1 cellular context compared by ENCODE assay signal in the genomic region with DNA sequence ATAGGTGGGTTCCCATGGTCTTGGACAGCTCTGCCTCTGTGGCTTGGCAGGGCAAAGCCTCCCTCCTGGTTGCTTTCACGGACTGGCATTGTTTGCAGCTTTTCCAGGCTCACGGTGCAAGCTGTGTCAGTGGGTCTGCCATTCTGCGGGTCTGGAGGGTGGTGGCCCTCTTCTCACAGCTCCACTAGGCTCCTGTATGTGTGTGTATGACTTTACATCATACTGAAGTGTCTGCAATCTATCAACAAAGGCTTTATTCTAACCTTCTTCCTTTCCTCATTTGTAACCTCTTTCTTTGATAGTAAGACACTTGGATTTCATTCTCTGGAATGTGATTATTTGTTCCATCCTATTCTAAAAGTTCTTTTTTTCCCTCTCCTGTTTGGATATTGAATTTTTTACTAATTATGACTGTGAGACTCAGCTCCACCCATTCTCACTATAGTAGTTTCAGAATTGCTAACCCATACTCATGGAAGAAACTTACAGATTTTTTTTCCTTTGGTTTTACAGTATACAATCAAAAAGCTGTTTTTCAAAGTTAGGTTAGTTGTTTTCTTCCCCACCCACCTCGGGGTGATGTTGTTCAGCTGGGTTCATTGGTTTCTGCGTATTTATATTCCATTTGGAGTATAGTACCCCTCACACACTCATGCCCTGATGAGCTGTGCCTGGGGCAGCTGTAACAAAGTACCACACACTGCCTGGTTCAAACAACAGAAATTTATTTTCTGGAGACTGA.
TF ChIP-seq lines count a peak whose summit lies in the region.

No MANE protein-coding gene starts in this region.

TF ChIP-seq in H1, 55 proteins besides CTCF, POLR2A, EP300 and RAD21 (continued from another document):
- TF ChIP-seq, protein P1, sequence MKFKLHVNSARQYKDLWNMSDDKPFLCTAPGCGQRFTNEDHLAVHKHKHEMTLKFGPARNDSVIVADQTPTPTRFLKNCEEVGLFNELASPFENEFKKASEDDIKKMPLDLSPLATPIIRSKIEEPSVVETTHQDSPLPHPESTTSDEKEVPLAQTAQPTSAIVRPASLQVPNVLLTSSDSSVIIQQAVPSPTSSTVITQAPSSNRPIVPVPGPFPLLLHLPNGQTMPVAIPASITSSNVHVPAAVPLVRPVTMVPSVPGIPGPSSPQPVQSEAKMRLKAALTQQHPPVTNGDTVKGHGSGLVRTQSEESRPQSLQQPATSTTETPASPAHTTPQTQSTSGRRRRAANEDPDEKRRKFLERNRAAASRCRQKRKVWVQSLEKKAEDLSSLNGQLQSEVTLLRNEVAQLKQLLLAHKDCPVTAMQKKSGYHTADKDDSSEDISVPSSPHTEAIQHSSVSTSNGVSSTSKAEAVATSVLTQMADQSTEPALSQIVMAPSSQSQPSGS (IDR thresholded peaks at IDR 0.05; ENCODE audit: low read length): no peak
- TF ChIP-seq SUZ12 (IDR thresholded peaks at IDR 0.05; ENCODE audit: low read length) (no peak), CHD2 (IDR thresholded peaks at IDR 0.05; ENCODE audit: low read length) (no peak)
